12 cellular contexts compared by ENCODE assay signal in genomic region chr7:30159153-30159552, GRCh38. TPM values are rescaled to one million over a fixed set of nuclear protein-coding genes. Genes with fewer than 3 reads are reported as not detected.
DNase-seq lines count a peak whose midpoint lies in the region; ATAC-seq and TF ChIP-seq lines count a peak whose summit lies in the region.
"Had no signal": no experiment of that assay in that cellular context is flagged by ENCODE, and none has a peak within 500 bp of the region (broad histone marks: within the 10 kb centered on the region; RNA-seq: fewer than 3 reads in every experiment).

No MANE protein-coding gene starts in this region.

- no peaks in the 10 kb centered on the region for H3K9me3 ChIP-seq in CD4-positive, alpha-beta T cell (ENCODE audit: control insufficient read depth, low read length)
- no peaks in the 10 kb centered on the region for H3K9me3 ChIP-seq in OCI-LY1 (ENCODE audit: low read length)
- no peaks in the 10 kb centered on the region for H3K9me3 ChIP-seq in right cardiac atrium (ENCODE audit: control insufficient read depth, low read length)
- H3K9me3 ChIP-seq: esophagus squamous epithelium, heart right ventricle had no signal

- peak overlapping the region; percentile 22 for H3K27ac Mint-ChIP-seq in CD4-positive, alpha-beta T cell
- H3K27ac Mint-ChIP-seq in naive B cell: peak overlapping the region in 3 of 6 donors; percentile 39 to 51 (median 47)

- H3K27ac ChIP-seq in CD4-positive, alpha-beta T cell (ENCODE audit: low read depth, low read length): no peak overlapping the region
- H3K27ac ChIP-seq in OCI-LY1 (ENCODE audit: low read depth, low read length, poor library complexity, severe bottlenecking): peak overlapping the region; percentile 88
- no peak overlapping the region for H3K27ac ChIP-seq in right cardiac atrium (ENCODE audit: low read length)

- H3K4me3 Mint-ChIP-seq in CD4-positive, alpha-beta T cell: no peak overlapping the region
- peak overlapping the region; percentile 17 to 77 (median 56) for H3K4me3 Mint-ChIP-seq in naive B cell
- H3K4me3 Mint-ChIP-seq: activated T-cell treated with anti-CD3 and anti-CD28 coated beads, Interleukin-2, amount 50 U/mL, for 4 hours had no signal

- TF ChIP-seq CTCF in CD4-positive, alpha-beta T cell (IDR thresholded peaks at IDR 0.05): no peak
- no peak for TF ChIP-seq CTCF in OCI-LY1 (IDR thresholded peaks at IDR 0.05; ENCODE audit: low read length)

- H3K79me2 ChIP-seq in OCI-LY1 (ENCODE audit: insufficient read depth, low read length): no peaks in the 10 kb centered on the region

- no peaks in the 10 kb centered on the region for H3F3A ChIP-seq in OCI-LY1 (ENCODE audit: insufficient read depth, low read length)

- 83% methylated on average over 4 of the region's 4 CpGs for WGBS in right cardiac atrium

- peaks cover 69% of the 10 kb centered on the region for H3K4me1 ChIP-seq in OCI-LY1 (ENCODE audit: insufficient read depth, low read length, severe bottlenecking)
- peaks cover 2% of the 10 kb centered on the region for H3K4me1 ChIP-seq in right cardiac atrium (ENCODE audit: control insufficient read depth, insufficient read depth, low read length)

- H3K27me3 ChIP-seq in CD4-positive, alpha-beta T cell (ENCODE audit: control insufficient read depth, insufficient read depth, low read length): no peaks in the 10 kb centered on the region
- H3K27me3 ChIP-seq in OCI-LY1 (ENCODE audit: insufficient read depth, low read length) (no peaks in the 10 kb centered on the region), right cardiac atrium (ENCODE audit: control insufficient read depth, insufficient read depth) (no peaks in the 10 kb centered on the region)
- H3K27me3 ChIP-seq: esophagus squamous epithelium, heart right ventricle had no signal

- H3K9ac ChIP-seq in OCI-LY1 (ENCODE audit: low read length): peak overlapping the region; percentile 46; the same call in 1 of the 2 replicates

- CTCF ChIA-PET in CD4-positive, alpha-beta T cell (lab: Charles Lee): no interaction called here

- DNase-seq in CD4-positive, alpha-beta T cell: no peak
- DNase-seq in naive B cell (peak; percentile 19), right cardiac atrium (no peak), NCI-H748 (lab: John Stamatoyannopoulos, UW; ENCODE audit: unreplicated experiment) (no peak)
- DNase-seq in stimulated activated CD8-positive, alpha-beta memory T cell treated with anti-CD3 and anti-CD28 coated beads, Interleukin-4, amount 100 ng/mL, for 48 hours: no peak
- DNase-seq in activated CD4-positive, alpha-beta T cell treated with anti-CD3 and anti-CD28 coated beads for 1 hour: no peak
- DNase-seq: activated T-cell treated with anti-CD3 and anti-CD28 coated beads, Interleukin-2, amount 50 U/mL, for 4 hours; cortex of kidney; esophagus squamous epithelium; heart right ventricle had no signal

- no peaks in the 10 kb centered on the region for H3K36me3 Mint-ChIP-seq in CD4-positive, alpha-beta T cell (ENCODE audit: low read depth)
- H3K36me3 Mint-ChIP-seq in naive B cell: no peaks in the 10 kb centered on the region

- H4K20me1 ChIP-seq in OCI-LY1 (ENCODE audit: insufficient read depth, low read length): no peaks in the 10 kb centered on the region

- no peaks in the 10 kb centered on the region for H3K27me3 Mint-ChIP-seq in CD4-positive, alpha-beta T cell
- H3K27me3 Mint-ChIP-seq in naive B cell: peaks cover 0 to 4% (median 0%) of the 10 kb centered on the region in 3 donors

- no peaks in the 10 kb centered on the region for H3K9me3 Mint-ChIP-seq in CD4-positive, alpha-beta T cell
- no peaks in the 10 kb centered on the region for H3K9me3 Mint-ChIP-seq in naive B cell
- H3K9me3 Mint-ChIP-seq: activated T-cell treated with anti-CD3 and anti-CD28 coated beads, Interleukin-2, amount 50 U/mL, for 4 hours had no signal

- H3K4me3 ChIP-seq in OCI-LY1 (ENCODE audit: low read depth, low read length, poor library complexity, severe bottlenecking) (peak overlapping the region; percentile 22), right cardiac atrium (ENCODE audit: low read length) (no peak overlapping the region)
- H3K4me3 ChIP-seq: esophagus squamous epithelium, heart right ventricle had no signal

- ATAC-seq in CD4-positive, alpha-beta T cell (ENCODE audit: poor library complexity): no peak
- ATAC-seq in HG03175 (IDR thresholded peaks at IDR 0.05; ENCODE audit: unreplicated experiment): peak; percentile 29
- peak; percentile 79 to 83 for ATAC-seq in naive B cell (ENCODE audit: low read depth in 2 of 2)
- no peak for ATAC-seq in right cardiac atrium

- peaks cover 72% of the 10 kb centered on the region for H3K4me1 Mint-ChIP-seq in CD4-positive, alpha-beta T cell (ENCODE audit: low read depth)
- H3K4me1 Mint-ChIP-seq in naive B cell: peaks cover 43 to 46% (median 44%) of the 10 kb centered on the region in 3 donors

- no peak overlapping the region for H2AFZ ChIP-seq in OCI-LY1 (ENCODE audit: low read length)

- peak overlapping the region; percentile 40 for H3K4me2 ChIP-seq in OCI-LY1 (ENCODE audit: low read length)

- no peaks in the 10 kb centered on the region for H3K36me3 ChIP-seq in OCI-LY1 (ENCODE audit: insufficient read depth, low read length)

- intact Hi-C loops in CD4-positive, alpha-beta T cell (cut with DNase I, micrococcal nuclease): no loop called here
- intact Hi-C loops in right cardiac atrium (cut with DNase I): no loop called here

- POLR2A ChIA-PET in CD4-positive, alpha-beta T cell (lab: Charles Lee): interaction anchor here (1.1 kb wide), 1 partner anchor 24 kb away, joined by 5 read pairs; no protein-coding TSS in a partner anchor

- no peaks in the 10 kb centered on the region for H3K9me2 ChIP-seq in OCI-LY1 (ENCODE audit: low read depth, low read length)

RNA-seq across cellular contexts. Expression of gene MTURN, which starts 24.4 kb away (rescaled TPM):
- 10 to 100 TPM; 38.4 to 38.9 TPM for total RNA-seq in CD4-positive, alpha-beta T cell
- polyA plus RNA-seq in naive B cell (ENCODE audit: low read depth in 6 of 6): 1 to 10 TPM; 3.1 to 8.3 (median 4.7) TPM
- total RNA-seq in right cardiac atrium: 10 to 100 TPM; 25.3 to 50.8 (median 33.4) TPM
- polyA plus RNA-seq in right cardiac atrium: 15.0 TPM

Comparison
In these comparisons a context has a peak if more than half of its experiments do, and no peak if none do; other contexts are left out.
1. ATAC-seq: peak in HG03175 (single experiment) and naive B cell (2 of 2); none in CD4-positive, alpha-beta T cell (single experiment) and right cardiac atrium (0 of 2).